In the genomic region with DNA sequence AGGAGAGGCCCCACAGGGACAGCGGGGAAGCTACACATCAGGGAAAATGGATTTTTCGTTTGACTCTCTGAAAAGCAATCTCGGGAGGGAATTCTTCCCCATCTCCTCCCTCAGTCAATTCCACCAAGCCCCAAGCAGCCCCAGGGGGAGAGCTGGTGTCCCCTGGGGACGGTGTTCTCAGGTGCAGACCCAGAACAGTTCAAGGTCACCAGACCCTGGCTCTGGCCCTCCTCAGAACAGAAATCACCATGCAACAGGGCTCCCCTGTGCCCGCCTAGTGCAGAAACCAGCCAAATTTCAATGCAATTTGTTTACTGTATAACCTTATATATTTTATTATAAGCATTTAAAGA, we compare ENCODE assay signal across 21 cellular contexts.
"Had no signal": no experiment of that assay in that cellular context is flagged by ENCODE, and none has a peak within 500 bp of the region (broad histone marks: within the 10 kb centered on the region; RNA-seq: fewer than 3 reads in every experiment).

No MANE protein-coding gene starts in this region.

- H3K4me3 ChIP-seq: gastroesophageal sphincter, heart left ventricle, left ventricle myocardium inferior, neural progenitor cell, suprapubic skin had no signal

- ATAC-seq: activated CD4-positive, alpha-beta T cell treated with anti-CD3 and anti-CD28 coated beads for 36 hours; activated T-cell treated with anti-CD3 and anti-CD28 coated beads, Interleukin-2, amount 50 U/mL, for 4 hours; esophagus mucosa; gastroesophageal sphincter; stimulated activated naive CD8-positive, alpha-beta T cell treated with anti-CD3 and anti-CD28 coated beads, Interleukin-15, amount 100 ng/mL, for 72 hours had no signal

- H2AFZ ChIP-seq: neural progenitor cell had no signal

- H3K9me3 ChIP-seq: gastroesophageal sphincter, heart left ventricle, left ventricle myocardium inferior, suprapubic skin had no signal

- DNase-seq: activated CD4-positive, alpha-beta memory T cell treated with anti-CD3 and anti-CD28 coated beads for 36 hours; activated CD4-positive, alpha-beta T cell treated with anti-CD3 and anti-CD28 coated beads for 36 hours; activated effector memory CD4-positive, alpha-beta T cell treated with Interleukin-2 at 50 U/mL for 16 hours; activated naive CD4-positive, alpha-beta T cell treated with anti-CD3 and anti-CD28 coated beads, Interleukin-2, amount 10 ng/mL, durations not matched to agents 7 days and 5 days; activated T-cell treated with anti-CD3 and anti-CD28 coated beads, Interleukin-2, amount 50 U/mL, for 4 hours; aorta; cortex of kidney; effector CD4-positive, alpha-beta T cell; heart left ventricle; kidney; left ventricle myocardium inferior; mammary epithelial cell; naive B cell; stimulated activated CD4-positive, alpha-beta T cell treated with anti-CD3 and anti-CD28 coated beads, Interleukin-4, amount 100 ng/mL, for 1 hour; stimulated activated naive CD8-positive, alpha-beta T cell treated with anti-CD3 and anti-CD28 coated beads, Interleukin-15, amount 100 ng/mL, for 72 hours; T-helper 2 cell had no signal

- H3K4me1 ChIP-seq: suprapubic skin had no signal

- FAIRE-seq: kidney, small intestine had no signal

- H3K36me3 ChIP-seq: heart left ventricle, left ventricle myocardium inferior, neural progenitor cell, suprapubic skin had no signal

- H3K27me3 ChIP-seq: gastroesophageal sphincter, heart left ventricle, neural progenitor cell, suprapubic skin had no signal

- H3K9ac ChIP-seq: neural progenitor cell had no signal

- H3K27ac ChIP-seq: gastroesophageal sphincter, heart left ventricle, left ventricle myocardium inferior, neural progenitor cell, suprapubic skin had no signal
